In the genomic region with DNA sequence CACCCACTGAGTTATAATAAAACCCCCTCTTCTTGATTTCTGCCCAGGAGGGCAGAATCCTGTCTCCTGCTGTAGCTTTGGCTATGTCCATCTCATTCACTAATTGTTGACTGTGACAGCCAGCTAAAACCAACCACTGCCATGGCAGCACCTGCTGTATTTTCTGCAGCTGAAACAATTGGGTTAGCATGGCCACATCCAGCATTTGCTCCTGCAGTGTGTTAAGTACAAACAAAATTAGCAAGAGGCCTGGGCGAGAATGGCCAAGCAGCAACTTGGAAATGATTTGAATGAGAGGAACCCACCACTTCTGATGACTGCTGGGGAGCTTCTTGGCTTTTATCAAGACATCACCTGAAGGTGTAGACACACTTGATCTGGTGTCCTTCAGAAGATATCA, we compare ENCODE assay signal across 16 cellular contexts.
DNase-seq lines count a peak whose midpoint lies in the region; TF ChIP-seq lines count a peak whose summit lies in the region.
"Had no signal": no experiment of that assay in that cellular context is flagged by ENCODE, and none has a peak within 500 bp of the region (broad histone marks: within the 10 kb centered on the region; RNA-seq: fewer than 3 reads in every experiment).

No MANE protein-coding gene starts in this region.

- peak; percentile 29 for DNase-seq in BE2C
- peak; percentile 91 for DNase-seq in NCI-H1930 (lab: John Stamatoyannopoulos, UW)
- DNase-seq in NCI-H774 (lab: John Stamatoyannopoulos, UW) = peak; percentile 38
- DNase-seq in cerebellar cortex (ENCODE audit: low spot score) = peak; percentile 64
- DNase-seq in nephron progenitor cell = no peak
- no peak for DNase-seq in anterior cingulate cortex (lab: John Stamatoyannopoulos, UW)
- DNase-seq in activated CD4-positive, alpha-beta T cell treated with anti-CD3 and anti-CD28 coated beads for 1 hour = no peak
- no peak for DNase-seq in NCI-H524 treated with DMSO at 0.1 percent for 48 hours (lab: John Stamatoyannopoulos, UW)
- DNase-seq: CD4-positive, alpha-beta T cell; DMS153; DMS79; GF-D8; HCEC 1CT had no signal

- no peaks in the 10 kb centered on the region for H3K36me3 ChIP-seq in BE2C

- no peaks in the 10 kb centered on the region for H3K27me3 ChIP-seq in BE2C

- TF ChIP-seq CTCF in BE2C (IDR thresholded peaks at IDR 0.05; ENCODE audit: low read depth, low read length) (no peak), nephron progenitor cell (IDR thresholded peaks at IDR 0.05) (no peak)

- no peaks in the 10 kb centered on the region for H3K4me1 Mint-ChIP-seq in nephron progenitor cell
- H3K4me1 Mint-ChIP-seq: B cell, GM23338, IgD-negative memory B cell had no signal

- no peak overlapping the region for H3K27ac Mint-ChIP-seq in nephron progenitor cell
- H3K27ac Mint-ChIP-seq: B cell; CD4-positive, alpha-beta T cell; GM23338; IgD-negative memory B cell had no signal

- H3K9me3 ChIP-seq in BE2C = no peaks in the 10 kb centered on the region

- no peak overlapping the region for H3K4me3 ChIP-seq in BE2C (ENCODE audit: low read depth, low read length)
- H3K4me3 ChIP-seq: GM23338 had no signal

- no peak overlapping the region for H3K4me3 Mint-ChIP-seq in nephron progenitor cell
- H3K4me3 Mint-ChIP-seq: B cell; CD4-positive, alpha-beta T cell; GM23338; IgD-negative memory B cell had no signal

- peaks cover 13% of the 10 kb centered on the region for H3K36me3 Mint-ChIP-seq in nephron progenitor cell (ENCODE audit: low read depth)
- H3K36me3 Mint-ChIP-seq: IgD-negative memory B cell had no signal

- peaks cover 4% of the 10 kb centered on the region; the same call in 1 of the 2 replicates for H3K4me1 ChIP-seq in BE2C

- peaks cover 14% of the 10 kb centered on the region for H3K9me3 Mint-ChIP-seq in nephron progenitor cell
- H3K9me3 Mint-ChIP-seq: GM23338 had no signal

- H3K27me3 Mint-ChIP-seq in nephron progenitor cell (ENCODE audit: low read depth, poor library complexity) = peaks cover 8% of the 10 kb centered on the region
- H3K27me3 Mint-ChIP-seq: B cell; CD4-positive, alpha-beta T cell; IgD-negative memory B cell had no signal

Comparison
In these comparisons a context has a peak if more than half of its experiments do, and no peak if none do; other contexts are left out.
1. DNase-seq: peak in BE2C (single experiment), NCI-H1930 (2 of 2), NCI-H774 (single experiment) and cerebellar cortex (single experiment); none in nephron progenitor cell (single experiment), anterior cingulate cortex (0 of 58), activated CD4-positive, alpha-beta T cell treated with anti-CD3 and anti-CD28 coated beads for 1 hour (single experiment) and NCI-H524 treated with DMSO at 0.1 percent for 48 hours (single experiment).